Comparison of ENCODE assay signal across 18 cellular contexts in the genomic region with DNA sequence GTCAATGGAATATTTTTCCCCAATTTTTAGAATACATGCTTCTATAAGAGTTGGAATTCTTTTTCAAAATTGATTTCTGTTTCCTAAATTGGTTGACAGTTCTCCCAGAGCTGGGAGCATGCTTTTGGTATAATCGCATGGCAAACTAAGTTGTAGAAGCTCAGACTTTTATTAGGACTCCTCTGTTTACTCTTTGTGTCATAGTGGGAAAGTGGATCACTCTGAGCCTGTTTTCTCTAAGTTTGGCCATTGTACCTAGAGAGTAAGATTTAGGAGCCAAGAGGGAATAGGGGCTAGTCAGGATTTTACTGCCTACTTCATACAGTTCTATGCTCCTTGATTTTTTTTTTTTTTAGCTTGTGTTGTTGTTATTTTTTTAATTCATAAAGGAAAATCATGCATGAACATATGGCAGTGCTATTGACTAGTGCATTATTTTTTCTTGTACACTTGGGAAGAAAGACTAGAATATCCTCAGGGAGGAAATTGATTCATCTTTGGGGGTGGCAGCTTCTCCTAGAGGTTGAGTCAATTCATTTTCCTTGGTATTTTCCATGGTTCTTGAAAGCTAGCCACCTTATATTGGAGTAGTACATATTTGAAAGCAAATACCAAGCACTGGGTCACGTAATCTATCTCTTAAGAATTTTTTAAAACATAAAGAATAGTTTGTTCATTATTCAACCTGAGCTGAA.
DNase-seq lines count a peak whose midpoint lies in the region; ATAC-seq, FAIRE-seq and TF ChIP-seq lines count a peak whose summit lies in the region.
"Had no signal": no experiment of that assay in that cellular context is flagged by ENCODE, and none has a peak within 500 bp of the region (broad histone marks: within the 10 kb centered on the region; RNA-seq: fewer than 3 reads in every experiment).

No MANE protein-coding gene starts in this region.

- peaks cover 4% of the 10 kb centered on the region for H3K36me3 ChIP-seq in bronchial epithelial cell (ENCODE audit: control insufficient read depth, insufficient read depth, low read length)

- no peak for FAIRE-seq in bronchial epithelial cell (lab: Jason Lieb, UNC)

- H3K27ac Mint-ChIP-seq in HFFc6 = peak overlapping the region; percentile 64
- H3K27ac Mint-ChIP-seq: CD4-positive, alpha-beta memory T cell had no signal

- no peak overlapping the region for H3K4me3 Mint-ChIP-seq in HFFc6
- H3K4me3 Mint-ChIP-seq: CD4-positive, alpha-beta memory T cell had no signal

- DNase-seq in EH (ENCODE audit: low read depth) (peak; percentile 20), HFFc6 (no peak), bronchial epithelial cell (ENCODE audit: low read depth) (peak; percentile 40), fibroblast of the aortic adventitia (ENCODE audit: low read depth) (peak; percentile 21), NCI-H526 treated with DMSO at 0.1 percent for 48 hours (lab: John Stamatoyannopoulos, UW) (no peak), HuH-7.5 (ENCODE audit: low spot score) (no peak)
- DNase-seq: CD4-positive, alpha-beta memory T cell; DMS53; MV-4-11; NCI-H1694 treated with DMSO at 0.1 percent for 48 hours; NCI-H2107; NCI-H345; NCI-H524 treated with DMSO at 0.1 percent for 48 hours; PC-9; SIG-M5 had no signal

- ATAC-seq in HG02588 (IDR thresholded peaks at IDR 0.05; ENCODE audit: unreplicated experiment) (no peak), GM18909 (IDR thresholded peaks at IDR 0.05; ENCODE audit: poor library complexity, unreplicated experiment) (no peak)

- no peaks in the 10 kb centered on the region for H3K27me3 ChIP-seq in bronchial epithelial cell (ENCODE audit: control insufficient read depth, insufficient read depth, low read length)

- peaks cover 54% of the 10 kb centered on the region for H3K4me1 Mint-ChIP-seq in HFFc6 (ENCODE audit: low read depth)

- peaks cover 2% of the 10 kb centered on the region; the same call in 1 of the 2 replicates for H3K27me3 Mint-ChIP-seq in HFFc6 (ENCODE audit: insufficient read depth)
- H3K27me3 Mint-ChIP-seq: CD4-positive, alpha-beta memory T cell had no signal

- no peak overlapping the region for H3K4me3 ChIP-seq in bronchial epithelial cell (ENCODE audit: low read depth, low read length)
- no peak overlapping the region for H3K4me3 ChIP-seq in fibroblast of the aortic adventitia (ENCODE audit: low read depth, low read length)
- H3K4me3 ChIP-seq: HAP-1, PC-9 had no signal

- peaks cover 15% of the 10 kb centered on the region for H3K36me3 Mint-ChIP-seq in HFFc6 (ENCODE audit: low read depth)

- TF ChIP-seq CTCF in HFFc6 (IDR thresholded peaks at IDR 0.05) (no peak), bronchial epithelial cell (IDR thresholded peaks at IDR 0.05; ENCODE audit: insufficient read depth, low read length, severe bottlenecking) (no peak), fibroblast of the aortic adventitia (IDR thresholded peaks at IDR 0.05; ENCODE audit: insufficient read depth, low read length) (no peak)

- peaks cover 6% of the 10 kb centered on the region; the same call in 1 of the 2 replicates for H3K9me3 Mint-ChIP-seq in HFFc6

Comparison
In these comparisons a context has a peak if more than half of its experiments do, and no peak if none do; other contexts are left out.
1. DNase-seq: peak in EH (single experiment), bronchial epithelial cell (single experiment) and fibroblast of the aortic adventitia (single experiment); none in HFFc6 (single experiment), NCI-H526 treated with DMSO at 0.1 percent for 48 hours (single experiment) and HuH-7.5 (single experiment).